ENCODE assay signal across 16 cellular contexts in the genomic region with DNA sequence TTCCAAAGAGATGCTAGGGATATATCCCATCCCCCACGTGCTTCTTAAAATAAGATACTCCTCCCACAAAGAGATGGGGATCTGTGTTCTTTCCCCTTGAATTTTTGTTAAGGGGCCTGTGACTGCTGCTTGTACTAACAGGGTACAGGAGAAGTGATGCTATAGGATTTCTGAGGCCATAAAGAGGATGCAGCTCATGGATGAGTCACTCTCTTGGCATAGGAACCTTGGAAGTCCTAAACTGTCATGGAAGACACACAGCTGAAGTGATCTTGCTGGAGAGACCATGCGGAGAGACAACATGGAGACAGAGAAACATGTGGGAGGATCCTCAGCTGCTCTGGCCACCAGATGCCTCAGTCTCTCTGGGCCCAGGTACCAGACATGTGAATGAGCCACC.
"Had no signal": no experiment of that assay in that cellular context is flagged by ENCODE, and none has a peak within 500 bp of the region (broad histone marks: within the 10 kb centered on the region; RNA-seq: fewer than 3 reads in every experiment).

No MANE protein-coding gene starts in this region.

- H3K4me3 ChIP-seq: colonic mucosa, lower lobe of right lung, smooth muscle cell, tibial nerve had no signal

- H3K27ac ChIP-seq: colonic mucosa, epithelial cell of prostate, lower lobe of right lung, neutrophil, tibial nerve had no signal

- H3K4me1 ChIP-seq: colonic mucosa, lower lobe of right lung, tibial nerve had no signal

- H3K9me3 ChIP-seq: colonic mucosa, lower lobe of right lung, neutrophil, tibial nerve had no signal

- H3K27me3 ChIP-seq: colonic mucosa, neutrophil, tibial nerve had no signal

- H3K36me3 ChIP-seq: colonic mucosa, lower lobe of right lung, neutrophil, tibial nerve had no signal

- DNase-seq: activated B cell treated with CpG ODN at 0.5 μM for 24 hours; activated CD4-positive, alpha-beta T cell treated with anti-CD3 and anti-CD28 coated beads, Interleukin-2, amount 50 U/mL, for 1 hour; activated naive CD4-positive, alpha-beta T cell treated with anti-CD3 and anti-CD28 coated beads for 36 hours; activated T-cell treated with anti-CD3 and anti-CD28 coated beads for 4 hours; caudate nucleus; colonic mucosa; effector CD8-positive, alpha-beta T cell; glutamatergic neuron; immature natural killer cell; lower lobe of right lung; naive B cell; T-helper 2 cell had no signal

- H3K4me2 ChIP-seq: smooth muscle cell had no signal
